Comparison of ENCODE assay signal across 36 cellular contexts in the genomic region with DNA sequence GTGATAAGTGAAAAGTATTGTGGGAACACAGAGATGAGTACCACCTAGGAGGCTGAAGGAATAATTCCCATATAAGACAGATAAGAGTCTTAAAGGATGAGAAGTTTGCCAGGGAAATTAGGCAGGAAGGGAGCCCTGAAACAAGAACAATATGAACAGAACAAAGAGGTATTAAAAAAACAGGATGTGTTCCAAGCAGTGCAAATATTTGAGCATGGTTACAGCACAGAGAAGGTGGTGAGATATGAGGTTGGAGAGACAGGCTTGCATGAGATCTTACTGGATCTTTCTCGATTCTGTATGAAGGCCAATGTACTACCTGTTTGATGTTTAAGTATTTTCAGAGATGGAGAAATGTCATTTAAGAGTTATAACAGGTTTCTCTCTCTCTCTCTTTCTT.
"Had no signal": no experiment of that assay in that cellular context is flagged by ENCODE, and none has a peak within 500 bp of the region (broad histone marks: within the 10 kb centered on the region; RNA-seq: fewer than 3 reads in every experiment).

No MANE protein-coding gene starts in this region.

- H3K27ac ChIP-seq: brain microvascular endothelial cell, Peyer's patch, SJSA1, WERI-Rb-1 had no signal

- DNase-seq: activated CD4-positive, alpha-beta T cell treated with anti-CD3 and anti-CD28 coated beads for 1 hour; activated CD4-positive, alpha-beta T cell treated with anti-CD3 and anti-CD28 coated beads, Interleukin-2, amount 10 ng/mL, durations not matched to agents 24 days and 14 days; activated CD4-positive, alpha-beta T cell treated with anti-CD3 and anti-CD28 coated beads, Interleukin-2, amount 50 U/mL, for 4 hours; activated CD4-positive, CD25-positive, alpha-beta regulatory T cell; activated CD8-positive, alpha-beta T cell treated with anti-CD3 and anti-CD28 coated beads for 36 hours; activated effector memory CD4-positive, alpha-beta T cell treated with anti-CD3 and anti-CD28 coated beads, Interleukin-2, amount 50 U/mL, for 16 hours; activated naive CD4-positive, alpha-beta T cell; activated naive CD4-positive, alpha-beta T cell treated with anti-CD3 and anti-CD28 coated beads, Interleukin-2, amount 50 U/mL, for 16 hours; activated naive CD8-positive, alpha-beta T cell treated with anti-CD3 and anti-CD28 coated beads for 36 hours; activated T-cell treated with anti-CD3 and anti-CD28 coated beads, Interleukin-2, amount 50 U/mL, for 1 hour; activated T-cell treated with anti-CD3 and anti-CD28 coated beads, Interleukin-2, amount 50 U/mL, for 72 hours; amniotic stem cell; aorta; brain microvascular endothelial cell; central memory CD4-positive, alpha-beta T cell; NCI-H1105; NCI-H1417 treated with DMSO at 0.1 percent for 48 hours; NCI-H1694; NCI-H1930; NCI-H2171 treated with DMSO at 0.1 percent for 48 hours; NCI-H226; NCI-H446 treated with DMSO at 0.1 percent for 48 hours; NCI-H526; NCI-H82; NK-92 treated with Interleukin-12 subunit alpha and Interleukin-12 subunit beta, amount 100 ng/mL, for 24 hours; PC-3; Peyer's patch; RPMI8226; SHP77 treated with DMSO at 0.1 percent for 48 hours; SW 1271; T-helper 1 cell; T-helper 2 cell; T-helper 9 cell; WERI-Rb-1 had no signal

- FAIRE-seq: colon had no signal
